In genomic region chr1:33864460-33865389, GRCh38 we compare ENCODE assay signal across 19 cellular contexts. TPM values are rescaled to one million over a fixed set of nuclear protein-coding genes. Genes with fewer than 3 reads are reported as not detected.
DNase-seq lines count a peak whose midpoint lies in the region; ATAC-seq and TF ChIP-seq lines count a peak whose summit lies in the region.
"Had no signal": no experiment of that assay in that cellular context is flagged by ENCODE, and none has a peak within 500 bp of the region (broad histone marks: within the 10 kb centered on the region; RNA-seq: fewer than 3 reads in every experiment).

No MANE protein-coding gene starts in this region.

- H3K27me3 Mint-ChIP-seq in natural killer cell (ENCODE audit: low read depth in 2 of 2) = peaks cover 11 to 16% of the 10 kb centered on the region in 2 donors

- no peaks in the 10 kb centered on the region for H3K9me3 Mint-ChIP-seq in natural killer cell

- H3K36me3 Mint-ChIP-seq in natural killer cell = no peaks in the 10 kb centered on the region
- H3K36me3 Mint-ChIP-seq: CD4-positive, alpha-beta memory T cell had no signal

- no peak overlapping the region for H3K4me3 ChIP-seq in left lung
- H3K4me3 ChIP-seq: BLaER1, MG63 had no signal

- no peaks in the 10 kb centered on the region for H3K4me1 ChIP-seq in left lung
- H3K4me1 ChIP-seq: BLaER1 had no signal

- no peak overlapping the region for H3K27ac Mint-ChIP-seq in natural killer cell
- H3K27ac Mint-ChIP-seq: CD4-positive, alpha-beta memory T cell had no signal

- H3K4me1 Mint-ChIP-seq in natural killer cell = peaks cover 12 to 34% of the 10 kb centered on the region in 2 donors
- H3K4me1 Mint-ChIP-seq: CD4-positive, alpha-beta memory T cell had no signal

- H3K36me3 ChIP-seq in left lung = no peaks in the 10 kb centered on the region
- H3K36me3 ChIP-seq: BLaER1, MG63 had no signal

- H3K27ac ChIP-seq in left lung = no peak overlapping the region
- H3K27ac ChIP-seq: BLaER1 had no signal

- DNase-seq in DMS 273 treated with DMSO at 0.1 percent for 48 hours (lab: John Stamatoyannopoulos, UW) (peak; percentile 19), DMS79 treated with DMSO at 0.1 percent for 48 hours (lab: John Stamatoyannopoulos, UW) (peak; percentile 81), NCI-H2171 treated with DMSO at 0.1 percent for 48 hours (lab: John Stamatoyannopoulos, UW) (peak; percentile 46), left lung (peak in 1 of 2 donors; percentile 36), natural killer cell (no peak), pons (ENCODE audit: low spot score) (no peak)
- DNase-seq: ACHN; CD4-positive, alpha-beta memory T cell; Kasumi-1; MG63; NCI-H1694 treated with DMSO at 0.1 percent for 48 hours; NCI-H82 had no signal

- no peak overlapping the region for H3K4me3 Mint-ChIP-seq in natural killer cell
- H3K4me3 Mint-ChIP-seq: CD4-positive, alpha-beta memory T cell had no signal

- no peaks in the 10 kb centered on the region for H3K9me3 ChIP-seq in left lung
- H3K9me3 ChIP-seq: BLaER1, MG63 had no signal

- intact Hi-C loops in left lung (cut with DNase I) = no loop called here
- intact Hi-C loops in natural killer cell (cut with micrococcal nuclease) = no loop called here

- peaks cover 0 to 24% of the 10 kb centered on the region in 2 donors for H3K27me3 ChIP-seq in left lung
- H3K27me3 ChIP-seq: BLaER1, MG63 had no signal

- ATAC-seq in left lung (peak; percentile 82), natural killer cell (no peak), GM21528 (IDR thresholded peaks at IDR 0.05; ENCODE audit: low FRiP score, unreplicated experiment) (no peak)
- ATAC-seq: Panc1, SK-N-SH treated with all-trans-retinoic acid at 6 μM for 48 hours had no signal

- no peak for TF ChIP-seq CTCF in left lung (IDR thresholded peaks at IDR 0.05)
- TF ChIP-seq CTCF in natural killer cell (IDR thresholded peaks at IDR 0.05) = no peak

RNA-seq across cellular contexts. Expression of gene HMGB4, which starts 0.8 kb away (rescaled TPM):
- total RNA-seq in left lung = not detected
- total RNA-seq in natural killer cell = not detected
- total RNA-seq: CD4-positive, alpha-beta memory T cell; G401; H4; T-helper 2 cell treated with Interferon-gamma antibody and Interleukin-4, amounts not matched to agents 100 ng/mL and 5 ng/mL, for 36 hours had no signal

Comparison
In these comparisons a context has a peak if more than half of its experiments do, and no peak if none do; other contexts are left out.
1. DNase-seq: peak in DMS 273 treated with DMSO at 0.1 percent for 48 hours (single experiment), DMS79 treated with DMSO at 0.1 percent for 48 hours (single experiment) and NCI-H2171 treated with DMSO at 0.1 percent for 48 hours (single experiment); none in natural killer cell (single experiment) and pons (single experiment).